Comparison of ENCODE assay signal across 3 cellular contexts in genomic region chr3:181985386-181985785, GRCh38.
"Had no signal": no experiment of that assay in that cellular context is flagged by ENCODE, and none has a peak within 500 bp of the region (broad histone marks: within the 10 kb centered on the region; RNA-seq: fewer than 3 reads in every experiment).

No MANE protein-coding gene starts in this region.

- H3K4me3 ChIP-seq: GM12878 had no signal

- DNase-seq: GDM1, GF-D8 had no signal
